ENCODE assay signal across 1 cellular context in the genomic region with DNA sequence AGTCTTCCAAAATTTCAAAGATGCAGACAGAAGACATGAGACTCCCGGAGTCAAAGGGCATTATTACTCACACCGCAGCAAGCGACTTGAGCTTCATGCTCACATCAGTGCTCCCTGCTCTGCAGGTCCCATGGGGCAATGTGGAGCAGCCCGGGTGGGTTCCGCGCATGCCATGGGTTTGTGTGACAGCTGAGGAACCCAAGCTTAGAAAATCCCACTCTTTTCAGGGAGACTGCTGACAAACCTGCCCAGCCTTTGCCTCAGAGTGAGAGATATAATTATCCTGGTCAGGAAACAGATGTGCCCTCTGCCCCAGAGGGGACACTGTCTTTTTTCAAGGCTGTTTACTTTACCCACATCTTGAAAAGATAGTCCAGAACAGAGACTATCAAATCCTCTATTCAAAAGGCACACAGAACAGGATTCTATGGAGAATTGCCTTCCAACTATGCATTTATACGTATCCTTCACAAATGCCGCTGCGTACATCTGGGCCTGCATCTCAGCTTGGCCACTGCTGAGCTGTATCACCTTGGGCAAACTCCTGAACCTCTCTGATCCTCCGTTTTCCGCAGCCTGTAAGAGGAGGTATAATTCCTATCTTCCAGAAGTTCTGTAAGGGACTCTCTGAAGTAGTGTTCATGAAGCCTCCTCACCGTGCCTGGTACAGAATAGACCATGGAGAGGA.
TF ChIP-seq lines count a peak whose summit lies in the region.

No MANE protein-coding gene starts in this region.

TF ChIP-seq in H1, 55 proteins besides CTCF, POLR2A, EP300 and RAD21:
- TF ChIP-seq RFX5 (IDR thresholded peaks at IDR 0.05; ENCODE audit: borderline replicate concordance, low read depth, low read length), result no peak
- no peak for TF ChIP-seq SP4 (IDR thresholded peaks at IDR 0.05; ENCODE audit: low read length)
- TF ChIP-seq CTBP2 (IDR thresholded peaks at IDR 0.05; ENCODE audit: borderline replicate concordance, insufficient read depth, insufficient read length, low read length), result no peak
- TF ChIP-seq CHD2 (IDR thresholded peaks at IDR 0.05; ENCODE audit: low read length), result no peak
- no peak for TF ChIP-seq FOSL1 (IDR thresholded peaks at IDR 0.05; ENCODE audit: insufficient read depth, low read depth, low read length)
- TF ChIP-seq SP2 (IDR thresholded peaks at IDR 0.05; ENCODE audit: low read length), result no peak
- TF ChIP-seq JUN (IDR thresholded peaks at IDR 0.05; ENCODE audit: low read depth, low read length), result no peak
- TF ChIP-seq HDAC2 (IDR thresholded peaks at IDR 0.05; ENCODE audit: borderline replicate concordance in 1 of 2, low read depth in 2 of 2, low read length in 2 of 2), result no peak
- TF ChIP-seq ZNF274 (IDR thresholded peaks at IDR 0.05; ENCODE audit: borderline replicate concordance, extremely low read depth, low read length), result no peak
- no peak for TF ChIP-seq TEAD4 (IDR thresholded peaks at IDR 0.05; ENCODE audit: low read depth, low read length)
- TF ChIP-seq BACH1 (IDR thresholded peaks at IDR 0.05; ENCODE audit: low read length), result no peak
